In the genomic region with DNA sequence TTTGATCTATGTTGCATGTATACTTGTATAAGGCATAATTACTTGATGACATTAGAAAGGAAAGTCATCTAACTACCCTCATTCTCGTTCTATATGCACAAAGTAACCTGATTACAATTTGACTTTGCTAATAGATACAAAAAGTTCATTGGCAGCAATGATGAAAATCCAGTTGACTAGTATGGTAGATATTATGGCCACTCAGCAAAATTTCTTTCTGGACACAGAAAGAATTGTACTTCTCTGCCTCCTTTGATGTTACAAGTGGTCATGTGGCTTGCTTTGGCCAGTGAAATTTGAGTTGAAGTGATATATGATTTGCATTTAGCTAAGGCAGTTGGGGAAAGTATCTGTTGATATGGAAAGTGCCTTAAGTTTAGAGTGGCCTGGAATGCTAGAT, we compare ENCODE assay signal across 11 cellular contexts.
"Had no signal": no experiment of that assay in that cellular context is flagged by ENCODE, and none has a peak within 500 bp of the region (broad histone marks: within the 10 kb centered on the region; RNA-seq: fewer than 3 reads in every experiment).

No MANE protein-coding gene starts in this region.

- DNase-seq: GM23248, GOT3, H7, H9, HCEC 1CT, HFFc6 had no signal

- H3K27ac ChIP-seq: GM23248 had no signal

- H3K9me3 ChIP-seq: HAP-1 had no signal

- H3K9ac ChIP-seq: GM23248 had no signal

- H2AFZ ChIP-seq: GM23248, GM23338 had no signal

- H3K4me3 ChIP-seq: GM23248, GM23338, HAP-1 had no signal

- FAIRE-seq: H1, H54 had no signal

- ATAC-seq: GM23338, HCT116 had no signal

- H3K4me2 ChIP-seq: GM23338 had no signal

- H3K4me1 ChIP-seq: HAP-1 had no signal

- H3K36me3 ChIP-seq: HAP-1 had no signal
